13 cellular contexts compared by ENCODE assay signal in genomic region chr22:21946262-21946925, GRCh38. TPM values are rescaled to one million over a fixed set of nuclear protein-coding genes. Genes with fewer than 3 reads are reported as not detected.
DNase-seq lines count a peak whose midpoint lies in the region; ATAC-seq and TF ChIP-seq lines count a peak whose summit lies in the region.
"Had no signal": no experiment of that assay in that cellular context is flagged by ENCODE, and none has a peak within 500 bp of the region (broad histone marks: within the 10 kb centered on the region; RNA-seq: fewer than 3 reads in every experiment).

No MANE protein-coding gene starts in this region.

- H3K36me3 Mint-ChIP-seq in activated naive CD4-positive, alpha-beta T cell treated with anti-CD3 and anti-CD28 coated beads, Interleukin-2, amount 50 U/mL, for 72 hours, result no peaks in the 10 kb centered on the region
- peaks cover 6% of the 10 kb centered on the region for H3K36me3 Mint-ChIP-seq in effector memory CD8-positive, alpha-beta T cell (ENCODE audit: insufficient read depth)

- no peaks in the 10 kb centered on the region for H3K9me3 ChIP-seq in transverse colon

- peak overlapping the region; percentile 33 to 61 (median 54) for H3K27ac ChIP-seq in transverse colon

- 80 to 88% methylated on average over 5 to 12 of the region's 12 CpGs for WGBS in transverse colon (ENCODE audit: low coverage in 1 of 2), 2 donors

- peaks cover 10 to 42% (median 13%) of the 10 kb centered on the region in 4 donors for H3K4me1 ChIP-seq in transverse colon

- intact Hi-C loops in transverse colon (cut with DNase I; ENCODE audit: low total_unique reads), result loop anchor here (5.0 kb wide), 1 partner anchor 239 kb away; no protein-coding TSS in a partner anchor

- in situ Hi-C loops in transverse colon (cut with MboI; ENCODE audit: low pct_ligation_motif_present in 1 of 4, low pct_unique_long_range_greater_than_20kb in 1 of 4, low sequenced_read_pairs in 3 of 4), result loop anchor here in 2 of 4 donors (10.0 to 25.0 kb wide), 2 partner anchors 232 to 234 kb away; no protein-coding TSS in a partner anchor

- peak overlapping the region; percentile 67 to 84 for H3K27ac Mint-ChIP-seq in activated naive CD4-positive, alpha-beta T cell treated with anti-CD3 and anti-CD28 coated beads, Interleukin-2, amount 50 U/mL, for 72 hours
- H3K27ac Mint-ChIP-seq in effector memory CD8-positive, alpha-beta T cell, result peak overlapping the region; percentile 70 to 74
- H3K27ac Mint-ChIP-seq: activated B cell treated with CpG ODN at 0.5 μM for 24 hours, memory B cell had no signal

- H3K27me3 ChIP-seq in transverse colon, result no peaks in the 10 kb centered on the region

- TF ChIP-seq CTCF in transverse colon (IDR thresholded peaks at IDR 0.05), result no peak

- TF ChIP-seq POLR2A in transverse colon (IDR thresholded peaks at IDR 0.05), result no peak

- H3K4me1 Mint-ChIP-seq in effector memory CD8-positive, alpha-beta T cell (ENCODE audit: low read depth in 2 of 2), result peaks cover 10 to 21% of the 10 kb centered on the region in 2 donors

- no peak for DNase-seq in activated naive CD4-positive, alpha-beta T cell treated with anti-CD3 and anti-CD28 coated beads, Interleukin-2, amount 50 U/mL, for 72 hours (ENCODE audit: low spot score in 2 of 2)
- DNase-seq in activated naive CD4-positive, alpha-beta T cell (lab: John Stamatoyannopoulos, UW), result no peak
- no peak for DNase-seq in effector memory CD8-positive, alpha-beta T cell
- DNase-seq in myocyte (ENCODE audit: low read depth), result peak; percentile 59
- DNase-seq in transverse colon, result no peak
- DNase-seq in mucosa of gallbladder (ENCODE audit: low spot score), result no peak
- no peak for DNase-seq in midbrain (lab: John Stamatoyannopoulos, UW)
- no peak for DNase-seq in occipital lobe (lab: John Stamatoyannopoulos, UW)
- DNase-seq: activated B cell treated with CpG ODN at 0.5 μM for 24 hours; effector CD8-positive, alpha-beta T cell; NCI-H2081; retina had no signal

- no peaks in the 10 kb centered on the region for H3K36me3 ChIP-seq in transverse colon

- no peak for ATAC-seq in activated naive CD4-positive, alpha-beta T cell treated with anti-CD3 and anti-CD28 coated beads, Interleukin-2, amount 50 U/mL, for 72 hours
- ATAC-seq in effector memory CD8-positive, alpha-beta T cell (replicated peaks), result no peak

- H3K27me3 Mint-ChIP-seq in effector memory CD8-positive, alpha-beta T cell, result no peaks in the 10 kb centered on the region
- H3K27me3 Mint-ChIP-seq: activated B cell treated with CpG ODN at 0.5 μM for 24 hours, memory B cell had no signal

- TF ChIP-seq EP300 in transverse colon (IDR thresholded peaks at IDR 0.05; ENCODE audit: low read depth), result no peak

- no peak overlapping the region for H3K4me3 ChIP-seq in transverse colon

- H3K9me3 Mint-ChIP-seq in activated naive CD4-positive, alpha-beta T cell treated with anti-CD3 and anti-CD28 coated beads, Interleukin-2, amount 50 U/mL, for 72 hours, result no peaks in the 10 kb centered on the region
- no peaks in the 10 kb centered on the region for H3K9me3 Mint-ChIP-seq in effector memory CD8-positive, alpha-beta T cell
- H3K9me3 Mint-ChIP-seq: activated B cell treated with CpG ODN at 0.5 μM for 24 hours, memory B cell had no signal

- no peak overlapping the region for H3K4me3 Mint-ChIP-seq in effector memory CD8-positive, alpha-beta T cell
- H3K4me3 Mint-ChIP-seq: activated B cell treated with CpG ODN at 0.5 μM for 24 hours, memory B cell had no signal

RNA-seq across cellular contexts. Expression of gene PPM1F, which starts 6.3 kb away (rescaled TPM):
- total RNA-seq in activated naive CD4-positive, alpha-beta T cell treated with anti-CD3 and anti-CD28 coated beads, Interleukin-2, amount 50 U/mL, for 72 hours, result 10 to 100 TPM; 16.8 to 17.5 TPM
- total RNA-seq in myocyte, result 98.1 and 173 TPM in 2 replicates
- polyA plus RNA-seq in myocyte (2012), result 47.5 TPM
- 10 to 100 TPM; 11.2 to 18.7 (median 14.9) TPM for total RNA-seq in transverse colon
- total RNA-seq in mucosa of gallbladder, result 23.2 TPM
- 22.6 TPM for total RNA-seq in occipital lobe

RNA-seq across cellular contexts. Expression of gene TOP3B, which starts 36.2 kb away (rescaled TPM):
- total RNA-seq in activated naive CD4-positive, alpha-beta T cell treated with anti-CD3 and anti-CD28 coated beads, Interleukin-2, amount 50 U/mL, for 72 hours, result 10 to 100 TPM; 41.4 to 42.7 TPM
- total RNA-seq in myocyte (25.0 and 31.0 TPM in 2 replicates), transverse colon (10 to 100 TPM; 44.9 to 94.6 (median 65.4) TPM), mucosa of gallbladder (33.1 TPM), occipital lobe (13.4 TPM)
- 18.2 TPM for polyA plus RNA-seq in myocyte (2012)
